1 cellular context compared by ENCODE assay signal in genomic region chr14:63642229-63642611, GRCh38.
TF ChIP-seq lines count a peak whose summit lies in the region.

No MANE protein-coding gene starts in this region.

TF ChIP-seq in SK-N-SH, 30 proteins besides CTCF, POLR2A, EP300 and RAD21 (continued from another document):
- peak; percentile 96 for TF ChIP-seq PBX3 (IDR thresholded peaks at IDR 0.05)
- TF ChIP-seq NRF1 (IDR thresholded peaks at IDR 0.05; ENCODE audit: low read depth, low read length): no peak
- TF ChIP-seq MXI1 (IDR thresholded peaks at IDR 0.05; ENCODE audit: low read depth, low read length): peak; percentile 57; the same call in 1 of the 2 replicates
- TF ChIP-seq GABPA (IDR thresholded peaks at IDR 0.05; ENCODE audit: low read depth): peak; percentile 60; the same call in 1 of the 2 replicates
- TF ChIP-seq CHD2 (IDR thresholded peaks at IDR 0.05; ENCODE audit: low read length, partially characterized antibody): peak; percentile 20
- no peak for TF ChIP-seq YY1 (IDR thresholded peaks at IDR 0.05; ENCODE audit: low read depth)
- TF ChIP-seq, protein P1, sequence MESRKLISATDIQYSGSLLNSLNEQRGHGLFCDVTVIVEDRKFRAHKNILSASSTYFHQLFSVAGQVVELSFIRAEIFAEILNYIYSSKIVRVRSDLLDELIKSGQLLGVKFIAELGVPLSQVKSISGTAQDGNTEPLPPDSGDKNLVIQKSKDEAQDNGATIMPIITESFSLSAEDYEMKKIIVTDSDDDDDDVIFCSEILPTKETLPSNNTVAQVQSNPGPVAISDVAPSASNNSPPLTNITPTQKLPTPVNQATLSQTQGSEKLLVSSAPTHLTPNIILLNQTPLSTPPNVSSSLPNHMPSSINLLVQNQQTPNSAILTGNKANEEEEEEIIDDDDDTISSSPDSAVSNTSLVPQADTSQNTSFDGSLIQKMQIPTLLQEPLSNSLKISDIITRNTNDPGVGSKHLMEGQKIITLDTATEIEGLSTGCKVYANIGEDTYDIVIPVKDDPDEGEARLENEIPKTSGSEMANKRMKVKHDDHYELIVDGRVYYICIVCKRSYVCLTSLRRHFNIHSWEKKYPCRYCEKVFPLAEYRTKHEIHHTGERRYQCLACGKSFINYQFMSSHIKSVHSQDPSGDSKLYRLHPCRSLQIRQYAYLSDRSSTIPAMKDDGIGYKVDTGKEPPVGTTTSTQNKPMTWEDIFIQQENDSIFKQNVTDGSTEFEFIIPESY (IDR thresholded peaks at IDR 0.05; ENCODE audit: borderline replicate concordance, low read depth): no peak
- no peak for TF ChIP-seq MAX (IDR thresholded peaks at IDR 0.05; ENCODE audit: low read depth)
- no peak for TF ChIP-seq SMC3 (IDR thresholded peaks at IDR 0.05; ENCODE audit: low read depth, low read length)
- no peak for TF ChIP-seq SIN3A (IDR thresholded peaks at IDR 0.05; ENCODE audit: borderline replicate concordance, low read depth, low read length)
